Comparison of ENCODE assay signal across 22 cellular contexts in the genomic region with DNA sequence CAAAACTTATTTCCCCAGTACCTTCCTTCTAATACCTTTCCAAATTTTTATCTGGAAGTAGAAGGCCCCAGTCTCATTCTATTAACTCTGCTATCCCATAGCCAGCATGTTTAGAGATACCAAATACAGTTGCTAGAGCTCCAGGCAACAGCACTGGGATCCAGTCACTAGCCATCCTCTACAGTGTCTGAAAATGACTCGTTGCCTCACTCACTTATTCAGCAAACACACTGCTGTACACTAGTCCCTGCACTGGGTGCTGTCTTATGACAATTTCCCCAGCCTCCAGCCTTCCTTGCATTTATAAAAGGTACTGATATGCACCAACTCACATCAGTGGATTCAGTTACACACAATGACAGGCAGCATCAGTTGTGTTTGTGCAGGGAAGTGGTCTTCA.
"Had no signal": no experiment of that assay in that cellular context is flagged by ENCODE, and none has a peak within 500 bp of the region (broad histone marks: within the 10 kb centered on the region; RNA-seq: fewer than 3 reads in every experiment).

No MANE protein-coding gene starts in this region.

- H3K4me3 ChIP-seq: hepatocyte, left ventricle myocardium inferior, lung, mucosa of descending colon, ovary, right atrium auricular region, right lobe of liver, smooth muscle cell, tibial nerve, uterus had no signal

- DNase-seq: kidney; left ventricle myocardium inferior; midbrain; mucosa of descending colon; naive thymus-derived CD4-positive, alpha-beta T cell; ovary; right lobe of liver; stimulated activated CD4-positive, alpha-beta T cell treated with anti-CD3 and anti-CD28 coated beads, Interleukin-1b, Interleukin-23, amount 100 ng/mL, for 48 hours; stimulated activated CD4-positive, alpha-beta T cell treated with anti-CD3 and anti-CD28 coated beads, Interleukin-2, amount 100 ng/mL, for 48 hours; stimulated activated CD4-positive, alpha-beta T cell treated with anti-CD3 and anti-CD28 coated beads, Interleukin-4, amount 100 ng/mL, for 4 hours; stimulated activated CD8-positive, alpha-beta memory T cell treated with anti-CD3 and anti-CD28 coated beads, Interleukin-4, amount 100 ng/mL, for 48 hours; stimulated activated naive CD4-positive, alpha-beta T cell treated with Interleukin-2 at 50 U/mL for 16 hours; stimulated activated naive CD8-positive, alpha-beta T cell treated with anti-CD3 and anti-CD28 coated beads, Interleukin-15, amount 100 ng/mL, for 72 hours; substantia nigra; uterus had no signal

- ATAC-seq: mucosa of descending colon; naive thymus-derived CD4-positive, alpha-beta T cell; natural killer cell treated with Interleukin-12 subunit alpha and Interleukin-12 subunit beta and Interleukin-15 and Interleukin-18, amount 100 ng/mL, for 72 hours; right lobe of liver; stimulated activated memory B cell treated with anti-CD40 and anti-IgM and Interleukin-4, amounts not matched to agents 10 μg/mL and 1 μg/mL and 100 μg/mL, for 72 hours; stimulated activated naive CD8-positive, alpha-beta T cell treated with anti-CD3 and anti-CD28 coated beads, Interleukin-15, amount 100 ng/mL, for 72 hours had no signal
